Comparison of ENCODE assay signal across 8 cellular contexts in the genomic region with DNA sequence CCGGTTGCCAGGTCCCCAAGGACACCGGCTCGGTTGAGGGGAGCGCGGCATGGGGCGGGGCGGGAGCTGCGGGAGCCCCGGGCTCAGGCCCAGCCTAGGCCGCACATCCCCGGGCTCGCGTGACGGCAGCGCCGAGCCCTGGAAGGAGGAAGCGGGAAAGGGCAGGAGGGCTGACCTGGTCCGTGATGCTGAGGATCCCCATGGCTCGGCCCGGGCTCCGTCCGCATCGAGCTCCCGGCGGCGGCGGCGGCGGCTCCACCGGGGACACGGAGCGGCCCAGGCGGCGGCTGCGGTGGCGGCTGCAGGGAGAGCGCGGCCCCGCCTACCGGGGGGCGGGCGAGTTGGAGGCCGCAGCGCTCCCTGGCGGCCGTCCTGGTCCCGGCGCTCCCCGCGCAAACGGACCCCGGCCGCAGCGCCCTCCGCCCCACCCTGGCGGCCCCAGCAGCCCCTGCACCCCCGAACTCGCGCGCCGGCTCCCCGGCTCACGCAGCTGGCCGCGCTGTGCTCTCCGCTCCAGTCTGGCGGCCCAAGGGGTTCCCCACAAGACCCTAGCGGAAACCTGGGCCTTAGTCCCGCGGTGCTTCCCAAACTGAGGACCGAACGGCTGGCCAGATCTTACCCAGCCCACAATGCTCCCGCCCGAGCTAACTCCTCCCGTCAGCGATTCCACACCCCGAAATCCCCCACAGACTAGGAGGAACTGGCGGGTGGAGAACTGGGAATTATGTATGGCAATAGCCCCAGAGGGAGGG. TPM values are rescaled to one million over a fixed set of nuclear protein-coding genes. Genes with fewer than 3 reads are reported as not detected.
A peak's percentile ranks its signal among the peaks of the same experiment; 100 is the strongest.
DNase-seq lines count a peak whose midpoint lies in the region; TF ChIP-seq lines count a peak whose summit lies in the region.

TSS of gene ANKRD52 (minus strand) at position 317 of the 752 bp plus-strand sequence. CDS start at position 202, 115 bp downstream.

- peak within 1 kb of the TSS; percentile 87 to 93 (median 90) for H3K27ac ChIP-seq in transverse colon

- no peaks in the 10 kb centered on the region for H3K27me3 ChIP-seq in transverse colon

- H3K4me3 ChIP-seq in GM12865 (ENCODE audit: low read depth, low read length) (peak within 1 kb of the TSS; percentile 78), transverse colon (peak within 1 kb of the TSS; percentile 66 to 83 (median 72))

- intact Hi-C loops in cardiac septum (cut with DNase I) = loop anchor here (5.0 kb wide), 2 partner anchors 36 to 136 kb away; partner anchors contain the start of genes NABP2 and RNF41
- intact Hi-C loops in transverse colon (cut with DNase I; ENCODE audit: low total_unique reads) = no loop called here

- CTCF ChIA-PET in HEK293T (lab: Yijun Ruan, JAX) = interaction anchor here (0.7 to 2.0 kb wide), 11 partner anchors 9 to 69 kb away, joined by 3 to 8 read pairs (median 4); partner anchors contain the start of genes COQ10A, RNF41 and SMARCC2

- H3K36me3 ChIP-seq in transverse colon = peaks cover 0 to 27% (median 9%) of the 10 kb centered on the region in 4 donors

- peak; percentile 85 for DNase-seq in GM12865 (ENCODE audit: low read depth)
- peak; percentile 91 for DNase-seq in HEK293T (ENCODE audit: extremely low spot score)
- DNase-seq in MV-4-11 (lab: John Stamatoyannopoulos, UW) = peak; percentile 61
- peak; percentile 72 for DNase-seq in SW480 (ENCODE audit: low spot score)
- DNase-seq in activated naive CD8-positive, alpha-beta T cell treated with anti-CD3 and anti-CD28 coated beads, Interleukin-2, amount 50 U/mL, for 16 hours (ENCODE audit: low read depth, low spot score) = peak; percentile 59
- peak; percentile 90 for DNase-seq in cardiac septum (ENCODE audit: low spot score)
- peak; percentile 51 for DNase-seq in pons (ENCODE audit: low spot score)
- peak; percentile 81 for DNase-seq in transverse colon

- POLR2A ChIA-PET in HEK293T (lab: Yijun Ruan, JAX) = interaction anchor here (0.8 to 3.3 kb wide), 12 partner anchors 8 to 140 kb away, joined by 3 to 21 read pairs (median 4); partner anchors contain the start of genes COQ10A, ESYT1, RNF41 and SMARCC2

- peak; percentile 72 for TF ChIP-seq CTCF in GM12865 (IDR thresholded peaks at IDR 0.05; ENCODE audit: insufficient read depth, low read depth, low read length, missing control alignments)
- TF ChIP-seq CTCF in transverse colon (IDR thresholded peaks at IDR 0.05) = peak; percentile 36 to 80 (median 64)

- H3K4me1 ChIP-seq in transverse colon = peaks cover 16 to 23% (median 22%) of the 10 kb centered on the region in 4 donors

- no peaks in the 10 kb centered on the region for H3K9me3 ChIP-seq in transverse colon

- no peak for TF ChIP-seq EP300 in transverse colon (IDR thresholded peaks at IDR 0.05; ENCODE audit: low read depth)

- WGBS in transverse colon (ENCODE audit: low coverage in 1 of 2), 2 donors = 1% methylated on average over 46 of the region's 78 CpGs; no CpG with 5 or more reads in 1 of the 2 donors

- TF ChIP-seq POLR2A in transverse colon (IDR thresholded peaks at IDR 0.05) = no peak

- in situ Hi-C loops in transverse colon (cut with MboI; ENCODE audit: low pct_ligation_motif_present in 1 of 4, low pct_unique_long_range_greater_than_20kb in 1 of 4, low sequenced_read_pairs in 3 of 4) = no loop called here

TF ChIP-seq in HEK293T, 16 proteins besides CTCF, POLR2A, EP300 and RAD21:
- TF ChIP-seq FOXA1 (IDR thresholded peaks at IDR 0.05) = no peak
- no peak for TF ChIP-seq ZNF384 (IDR thresholded peaks at IDR 0.05)
- TF ChIP-seq SUZ12 (IDR thresholded peaks at IDR 0.05) = no peak
- no peak for TF ChIP-seq CTBP1 (IDR thresholded peaks at IDR 0.05; ENCODE audit: borderline replicate concordance)
- no peak; the same call in 1 of the 2 replicates for TF ChIP-seq LEF1 (IDR thresholded peaks at IDR 0.05; ENCODE audit: borderline replicate concordance)
- TF ChIP-seq SP1 (IDR thresholded peaks at IDR 0.05) = no peak
- TF ChIP-seq NFRKB (IDR thresholded peaks at IDR 0.05) = no peak
- no peak for TF ChIP-seq ARNT (IDR thresholded peaks at IDR 0.05)
- no peak for TF ChIP-seq TARDBP (IDR thresholded peaks at IDR 0.05)
- TF ChIP-seq BHLHE40 (IDR thresholded peaks at IDR 0.05; ENCODE audit: borderline replicate concordance) = no peak
- TF ChIP-seq, protein P1, sequence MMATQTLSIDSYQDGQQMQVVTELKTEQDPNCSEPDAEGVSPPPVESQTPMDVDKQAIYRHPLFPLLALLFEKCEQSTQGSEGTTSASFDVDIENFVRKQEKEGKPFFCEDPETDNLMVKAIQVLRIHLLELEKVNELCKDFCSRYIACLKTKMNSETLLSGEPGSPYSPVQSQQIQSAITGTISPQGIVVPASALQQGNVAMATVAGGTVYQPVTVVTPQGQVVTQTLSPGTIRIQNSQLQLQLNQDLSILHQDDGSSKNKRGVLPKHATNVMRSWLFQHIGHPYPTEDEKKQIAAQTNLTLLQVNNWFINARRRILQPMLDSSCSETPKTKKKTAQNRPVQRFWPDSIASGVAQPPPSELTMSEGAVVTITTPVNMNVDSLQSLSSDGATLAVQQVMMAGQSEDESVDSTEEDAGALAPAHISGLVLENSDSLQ (IDR thresholded peaks at IDR 0.05) = no peak
- TF ChIP-seq HDGF (IDR thresholded peaks at IDR 0.05; ENCODE audit: borderline replicate concordance) = no peak
- TF ChIP-seq ELF4 (IDR thresholded peaks at IDR 0.05) = no peak
- no peak for TF ChIP-seq FOXM1 (IDR thresholded peaks at IDR 0.05; ENCODE audit: borderline replicate concordance)
- TF ChIP-seq FOXK2 (IDR thresholded peaks at IDR 0.05) = no peak
- TF ChIP-seq L3MBTL2 (conservative IDR thresholded peaks at IDR 0.05) = no peak
TF ChIP-seq in HEK293T: peak in this region for 0.

RNA-seq across cellular contexts. Expression of gene ANKRD52, which starts in this region (rescaled TPM):
- total RNA-seq in cardiac septum (28.8 TPM), transverse colon (100 to 1,000 TPM in 1 of 4 donors, 10 to 100 TPM in 3; 28.4 to 120 (median 40.0) TPM)

Comparison
In these comparisons a context has a peak if more than half of its experiments do, and no peak if none do; other contexts are left out.
1. Peak in every context shown above with its lines: DNase-seq, H3K4me3 ChIP-seq and H3K27ac ChIP-seq.